In the genomic region with DNA sequence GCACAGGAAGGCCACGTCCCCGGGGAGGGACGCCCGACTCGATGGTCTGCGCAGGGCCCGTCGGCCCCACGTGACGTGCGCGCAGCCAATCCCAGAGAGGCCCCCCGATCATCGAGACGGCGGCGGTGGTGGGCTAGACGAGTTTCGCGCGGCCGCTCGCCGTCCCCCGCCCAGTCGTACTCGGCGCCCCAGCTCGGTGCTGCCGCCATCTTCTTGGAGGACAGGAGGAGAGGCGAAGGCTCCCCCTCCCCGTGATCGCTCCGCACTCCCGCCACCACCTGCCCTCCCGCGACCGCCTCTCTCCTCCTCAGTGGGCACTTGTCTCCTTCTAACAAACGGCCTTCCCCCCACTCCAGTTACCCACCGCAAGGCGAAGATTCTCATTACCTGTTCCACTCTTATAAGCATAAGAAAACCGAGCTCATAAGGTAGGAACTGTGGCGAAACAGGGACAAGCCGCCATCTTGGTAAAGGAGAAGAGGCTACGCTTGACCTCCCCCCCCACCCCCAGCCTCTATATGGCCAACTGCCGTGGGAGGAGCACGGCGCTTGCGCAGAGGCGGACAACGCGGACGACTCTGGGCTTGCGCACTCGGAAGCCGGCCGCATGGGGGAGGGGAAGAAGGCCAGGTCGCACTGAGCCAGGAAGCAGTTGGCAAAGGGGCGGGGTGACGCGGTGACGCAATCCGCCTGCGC, we compare ENCODE assay signal across 1 cellular context.
TF ChIP-seq lines count a peak whose summit lies in the region.

A gene with protein sequence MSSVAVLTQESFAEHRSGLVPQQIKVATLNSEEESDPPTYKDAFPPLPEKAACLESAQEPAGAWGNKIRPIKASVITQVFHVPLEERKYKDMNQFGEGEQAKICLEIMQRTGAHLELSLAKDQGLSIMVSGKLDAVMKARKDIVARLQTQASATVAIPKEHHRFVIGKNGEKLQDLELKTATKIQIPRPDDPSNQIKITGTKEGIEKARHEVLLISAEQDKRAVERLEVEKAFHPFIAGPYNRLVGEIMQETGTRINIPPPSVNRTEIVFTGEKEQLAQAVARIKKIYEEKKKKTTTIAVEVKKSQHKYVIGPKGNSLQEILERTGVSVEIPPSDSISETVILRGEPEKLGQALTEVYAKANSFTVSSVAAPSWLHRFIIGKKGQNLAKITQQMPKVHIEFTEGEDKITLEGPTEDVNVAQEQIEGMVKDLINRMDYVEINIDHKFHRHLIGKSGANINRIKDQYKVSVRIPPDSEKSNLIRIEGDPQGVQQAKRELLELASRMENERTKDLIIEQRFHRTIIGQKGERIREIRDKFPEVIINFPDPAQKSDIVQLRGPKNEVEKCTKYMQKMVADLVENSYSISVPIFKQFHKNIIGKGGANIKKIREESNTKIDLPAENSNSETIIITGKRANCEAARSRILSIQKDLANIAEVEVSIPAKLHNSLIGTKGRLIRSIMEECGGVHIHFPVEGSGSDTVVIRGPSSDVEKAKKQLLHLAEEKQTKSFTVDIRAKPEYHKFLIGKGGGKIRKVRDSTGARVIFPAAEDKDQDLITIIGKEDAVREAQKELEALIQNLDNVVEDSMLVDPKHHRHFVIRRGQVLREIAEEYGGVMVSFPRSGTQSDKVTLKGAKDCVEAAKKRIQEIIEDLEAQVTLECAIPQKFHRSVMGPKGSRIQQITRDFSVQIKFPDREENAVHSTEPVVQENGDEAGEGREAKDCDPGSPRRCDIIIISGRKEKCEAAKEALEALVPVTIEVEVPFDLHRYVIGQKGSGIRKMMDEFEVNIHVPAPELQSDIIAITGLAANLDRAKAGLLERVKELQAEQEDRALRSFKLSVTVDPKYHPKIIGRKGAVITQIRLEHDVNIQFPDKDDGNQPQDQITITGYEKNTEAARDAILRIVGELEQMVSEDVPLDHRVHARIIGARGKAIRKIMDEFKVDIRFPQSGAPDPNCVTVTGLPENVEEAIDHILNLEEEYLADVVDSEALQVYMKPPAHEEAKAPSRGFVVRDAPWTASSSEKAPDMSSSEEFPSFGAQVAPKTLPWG (N-terminal part only) (minus strand): TSS at position 490 of the 696 bp plus-strand sequence. CDS start 48,803 bp downstream, outside the sequence.

TF ChIP-seq in HepG2, 621 proteins besides CTCF, POLR2A, EP300 and RAD21 (continued from another document and continues in another):
- TF ChIP-seq, protein P1, sequence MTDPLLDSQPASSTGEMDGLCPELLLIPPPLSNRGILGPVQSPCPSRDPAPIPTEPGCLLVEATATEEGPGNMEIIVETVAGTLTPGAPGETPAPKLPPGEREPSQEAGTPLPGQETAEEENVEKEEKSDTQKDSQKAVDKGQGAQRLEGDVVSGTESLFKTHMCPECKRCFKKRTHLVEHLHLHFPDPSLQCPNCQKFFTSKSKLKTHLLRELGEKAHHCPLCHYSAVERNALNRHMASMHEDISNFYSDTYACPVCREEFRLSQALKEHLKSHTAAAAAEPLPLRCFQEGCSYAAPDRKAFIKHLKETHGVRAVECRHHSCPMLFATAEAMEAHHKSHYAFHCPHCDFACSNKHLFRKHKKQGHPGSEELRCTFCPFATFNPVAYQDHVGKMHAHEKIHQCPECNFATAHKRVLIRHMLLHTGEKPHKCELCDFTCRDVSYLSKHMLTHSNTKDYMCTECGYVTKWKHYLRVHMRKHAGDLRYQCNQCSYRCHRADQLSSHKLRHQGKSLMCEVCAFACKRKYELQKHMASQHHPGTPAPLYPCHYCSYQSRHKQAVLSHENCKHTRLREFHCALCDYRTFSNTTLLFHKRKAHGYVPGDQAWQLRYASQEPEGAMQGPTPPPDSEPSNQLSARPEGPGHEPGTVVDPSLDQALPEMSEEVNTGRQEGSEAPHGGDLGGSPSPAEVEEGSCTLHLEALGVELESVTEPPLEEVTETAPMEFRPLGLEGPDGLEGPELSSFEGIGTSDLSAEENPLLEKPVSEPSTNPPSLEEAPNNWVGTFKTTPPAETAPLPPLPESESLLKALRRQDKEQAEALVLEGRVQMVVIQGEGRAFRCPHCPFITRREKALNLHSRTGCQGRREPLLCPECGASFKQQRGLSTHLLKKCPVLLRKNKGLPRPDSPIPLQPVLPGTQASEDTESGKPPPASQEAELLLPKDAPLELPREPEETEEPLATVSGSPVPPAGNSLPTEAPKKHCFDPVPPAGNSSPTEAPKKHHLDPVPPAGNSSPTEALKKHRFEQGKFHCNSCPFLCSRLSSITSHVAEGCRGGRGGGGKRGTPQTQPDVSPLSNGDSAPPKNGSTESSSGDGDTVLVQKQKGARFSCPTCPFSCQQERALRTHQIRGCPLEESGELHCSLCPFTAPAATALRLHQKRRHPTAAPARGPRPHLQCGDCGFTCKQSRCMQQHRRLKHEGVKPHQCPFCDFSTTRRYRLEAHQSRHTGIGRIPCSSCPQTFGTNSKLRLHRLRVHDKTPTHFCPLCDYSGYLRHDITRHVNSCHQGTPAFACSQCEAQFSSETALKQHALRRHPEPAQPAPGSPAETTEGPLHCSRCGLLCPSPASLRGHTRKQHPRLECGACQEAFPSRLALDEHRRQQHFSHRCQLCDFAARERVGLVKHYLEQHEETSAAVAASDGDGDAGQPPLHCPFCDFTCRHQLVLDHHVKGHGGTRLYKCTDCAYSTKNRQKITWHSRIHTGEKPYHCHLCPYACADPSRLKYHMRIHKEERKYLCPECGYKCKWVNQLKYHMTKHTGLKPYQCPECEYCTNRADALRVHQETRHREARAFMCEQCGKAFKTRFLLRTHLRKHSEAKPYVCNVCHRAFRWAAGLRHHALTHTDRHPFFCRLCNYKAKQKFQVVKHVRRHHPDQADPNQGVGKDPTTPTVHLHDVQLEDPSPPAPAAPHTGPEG (CRISPR knock-in tag; IDR thresholded peaks at IDR 0.05) = peak; percentile 70; the same call in 1 of the 2 replicates
- no peak; the same call in 1 of the 2 replicates for TF ChIP-seq ZNF572 (CRISPR knock-in tag; IDR thresholded peaks at IDR 0.05)
- peak; percentile 91 for TF ChIP-seq PHF5A (CRISPR knock-in tag; IDR thresholded peaks at IDR 0.05; ENCODE audit: low read depth, unreplicated experiment)
- TF ChIP-seq ZNF180 (CRISPR knock-in tag; IDR thresholded peaks at IDR 0.05; ENCODE audit: borderline replicate concordance, low read depth) = no peak
- no peak for TF ChIP-seq ZNF484 (CRISPR knock-in tag; IDR thresholded peaks at IDR 0.05; ENCODE audit: borderline replicate concordance, low read depth)
- TF ChIP-seq CBX2 (IDR thresholded peaks at IDR 0.05; ENCODE audit: low read depth, low read length) = no peak
- TF ChIP-seq CBX2 (CRISPR knock-in tag; IDR thresholded peaks at IDR 0.05; ENCODE audit: low read depth) = no peak; the same call in 1 of the 2 replicates
- peak; percentile 99 for TF ChIP-seq ZNF569 (CRISPR knock-in tag; IDR thresholded peaks at IDR 0.05; ENCODE audit: borderline replicate concordance)
- TF ChIP-seq KDM3A (CRISPR knock-in tag; IDR thresholded peaks at IDR 0.05; ENCODE audit: low read depth) = peak; percentile 93
- TF ChIP-seq HCFC1 (IDR thresholded peaks at IDR 0.05; ENCODE audit: low read depth, low read length) = peak; percentile 79
- TF ChIP-seq FOXC1 (CRISPR knock-in tag; IDR thresholded peaks at IDR 0.05; ENCODE audit: borderline replicate concordance) = peak; percentile 67; the same call in 1 of the 2 replicates
- TF ChIP-seq KMT2A (CRISPR knock-in tag; IDR thresholded peaks at IDR 0.05) = peak; percentile 82
- TF ChIP-seq NCOR1 (IDR thresholded peaks at IDR 0.05; ENCODE audit: borderline replicate concordance, low read length) = peak; percentile 57; the same call in 1 of the 2 replicates
- TF ChIP-seq, protein P2, sequence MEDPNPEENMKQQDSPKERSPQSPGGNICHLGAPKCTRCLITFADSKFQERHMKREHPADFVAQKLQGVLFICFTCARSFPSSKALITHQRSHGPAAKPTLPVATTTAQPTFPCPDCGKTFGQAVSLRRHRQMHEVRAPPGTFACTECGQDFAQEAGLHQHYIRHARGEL (CRISPR knock-in tag; IDR thresholded peaks at IDR 0.05) = no peak
- peak; percentile 55 for TF ChIP-seq FOXO1 (CRISPR knock-in tag; IDR thresholded peaks at IDR 0.05)
- TF ChIP-seq, protein P3, sequence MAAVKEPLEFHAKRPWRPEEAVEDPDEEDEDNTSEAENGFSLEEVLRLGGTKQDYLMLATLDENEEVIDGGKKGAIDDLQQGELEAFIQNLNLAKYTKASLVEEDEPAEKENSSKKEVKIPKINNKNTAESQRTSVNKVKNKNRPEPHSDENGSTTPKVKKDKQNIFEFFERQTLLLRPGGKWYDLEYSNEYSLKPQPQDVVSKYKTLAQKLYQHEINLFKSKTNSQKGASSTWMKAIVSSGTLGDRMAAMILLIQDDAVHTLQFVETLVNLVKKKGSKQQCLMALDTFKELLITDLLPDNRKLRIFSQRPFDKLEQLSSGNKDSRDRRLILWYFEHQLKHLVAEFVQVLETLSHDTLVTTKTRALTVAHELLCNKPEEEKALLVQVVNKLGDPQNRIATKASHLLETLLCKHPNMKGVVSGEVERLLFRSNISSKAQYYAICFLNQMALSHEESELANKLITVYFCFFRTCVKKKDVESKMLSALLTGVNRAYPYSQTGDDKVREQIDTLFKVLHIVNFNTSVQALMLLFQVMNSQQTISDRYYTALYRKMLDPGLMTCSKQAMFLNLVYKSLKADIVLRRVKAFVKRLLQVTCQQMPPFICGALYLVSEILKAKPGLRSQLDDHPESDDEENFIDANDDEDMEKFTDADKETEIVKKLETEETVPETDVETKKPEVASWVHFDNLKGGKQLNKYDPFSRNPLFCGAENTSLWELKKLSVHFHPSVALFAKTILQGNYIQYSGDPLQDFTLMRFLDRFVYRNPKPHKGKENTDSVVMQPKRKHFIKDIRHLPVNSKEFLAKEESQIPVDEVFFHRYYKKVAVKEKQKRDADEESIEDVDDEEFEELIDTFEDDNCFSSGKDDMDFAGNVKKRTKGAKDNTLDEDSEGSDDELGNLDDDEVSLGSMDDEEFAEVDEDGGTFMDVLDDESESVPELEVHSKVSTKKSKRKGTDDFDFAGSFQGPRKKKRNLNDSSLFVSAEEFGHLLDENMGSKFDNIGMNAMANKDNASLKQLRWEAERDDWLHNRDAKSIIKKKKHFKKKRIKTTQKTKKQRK (IDR thresholded peaks at IDR 0.05; ENCODE audit: low read length) = no peak
- TF ChIP-seq, protein P4, sequence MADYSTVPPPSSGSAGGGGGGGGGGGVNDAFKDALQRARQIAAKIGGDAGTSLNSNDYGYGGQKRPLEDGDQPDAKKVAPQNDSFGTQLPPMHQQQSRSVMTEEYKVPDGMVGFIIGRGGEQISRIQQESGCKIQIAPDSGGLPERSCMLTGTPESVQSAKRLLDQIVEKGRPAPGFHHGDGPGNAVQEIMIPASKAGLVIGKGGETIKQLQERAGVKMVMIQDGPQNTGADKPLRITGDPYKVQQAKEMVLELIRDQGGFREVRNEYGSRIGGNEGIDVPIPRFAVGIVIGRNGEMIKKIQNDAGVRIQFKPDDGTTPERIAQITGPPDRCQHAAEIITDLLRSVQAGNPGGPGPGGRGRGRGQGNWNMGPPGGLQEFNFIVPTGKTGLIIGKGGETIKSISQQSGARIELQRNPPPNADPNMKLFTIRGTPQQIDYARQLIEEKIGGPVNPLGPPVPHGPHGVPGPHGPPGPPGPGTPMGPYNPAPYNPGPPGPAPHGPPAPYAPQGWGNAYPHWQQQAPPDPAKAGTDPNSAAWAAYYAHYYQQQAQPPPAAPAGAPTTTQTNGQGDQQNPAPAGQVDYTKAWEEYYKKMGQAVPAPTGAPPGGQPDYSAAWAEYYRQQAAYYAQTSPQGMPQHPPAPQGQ (CRISPR knock-in tag; IDR thresholded peaks at IDR 0.05; ENCODE audit: borderline replicate concordance) = no peak
- 0 out of 2 replicates have a peak, but pooled peaks have one; percentile 55 for TF ChIP-seq MIER2 (CRISPR knock-in tag; IDR thresholded peaks at IDR 0.05)
- peak; percentile 80 for TF ChIP-seq BORCS8-MEF2B (CRISPR knock-in tag; IDR thresholded peaks at IDR 0.05)
- no peak; the same call in 1 of the 2 replicates for TF ChIP-seq ZNF121 (CRISPR knock-in tag; IDR thresholded peaks at IDR 0.05)
- TF ChIP-seq KDM5A (IDR thresholded peaks at IDR 0.05; ENCODE audit: borderline replicate concordance, low read length) = peak; percentile 89
- TF ChIP-seq, protein P5, sequence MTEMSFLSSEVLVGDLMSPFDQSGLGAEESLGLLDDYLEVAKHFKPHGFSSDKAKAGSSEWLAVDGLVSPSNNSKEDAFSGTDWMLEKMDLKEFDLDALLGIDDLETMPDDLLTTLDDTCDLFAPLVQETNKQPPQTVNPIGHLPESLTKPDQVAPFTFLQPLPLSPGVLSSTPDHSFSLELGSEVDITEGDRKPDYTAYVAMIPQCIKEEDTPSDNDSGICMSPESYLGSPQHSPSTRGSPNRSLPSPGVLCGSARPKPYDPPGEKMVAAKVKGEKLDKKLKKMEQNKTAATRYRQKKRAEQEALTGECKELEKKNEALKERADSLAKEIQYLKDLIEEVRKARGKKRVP (CRISPR knock-in tag; IDR thresholded peaks at IDR 0.05) = peak in 1 of 2 experiments; percentile 78; a peak in 2 of 4 replicates
- peak; percentile 80; the same call in 1 of the 2 replicates for TF ChIP-seq ZNF225 (CRISPR knock-in tag; IDR thresholded peaks at IDR 0.05)
- 0 out of 2 replicates have a peak, but pooled peaks have one; percentile 5 for TF ChIP-seq RFX5 (IDR thresholded peaks at IDR 0.05; ENCODE audit: low read depth, low read length)
- peak; percentile 100 for TF ChIP-seq RBFOX2 (IDR thresholded peaks at IDR 0.05; ENCODE audit: low read depth, low read length)
- TF ChIP-seq, protein P6, sequence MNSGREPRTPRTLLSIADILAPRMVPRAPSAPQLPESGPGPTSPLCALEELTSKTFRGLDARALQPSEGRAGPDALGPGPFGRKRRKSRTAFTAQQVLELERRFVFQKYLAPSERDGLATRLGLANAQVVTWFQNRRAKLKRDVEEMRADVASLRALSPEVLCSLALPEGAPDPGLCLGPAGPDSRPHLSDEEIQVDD (CRISPR knock-in tag; IDR thresholded peaks at IDR 0.05; ENCODE audit: borderline replicate concordance) = 0 out of 2 replicates have a peak, but pooled peaks have one; percentile 66
- TF ChIP-seq KDM2A (CRISPR knock-in tag; IDR thresholded peaks at IDR 0.05; ENCODE audit: borderline replicate concordance, low read depth) = peak; percentile 93
- TF ChIP-seq SKI (IDR thresholded peaks at IDR 0.05; ENCODE audit: partially characterized antibody) = peak; percentile 89
- TF ChIP-seq, protein P7, sequence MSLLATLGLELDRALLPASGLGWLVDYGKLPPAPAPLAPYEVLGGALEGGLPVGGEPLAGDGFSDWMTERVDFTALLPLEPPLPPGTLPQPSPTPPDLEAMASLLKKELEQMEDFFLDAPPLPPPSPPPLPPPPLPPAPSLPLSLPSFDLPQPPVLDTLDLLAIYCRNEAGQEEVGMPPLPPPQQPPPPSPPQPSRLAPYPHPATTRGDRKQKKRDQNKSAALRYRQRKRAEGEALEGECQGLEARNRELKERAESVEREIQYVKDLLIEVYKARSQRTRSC (CRISPR knock-in tag; IDR thresholded peaks at IDR 0.05; ENCODE audit: low read depth) = peak; percentile 74; the same call in 1 of the 2 replicates
- no peak for TF ChIP-seq NFE2L1 (CRISPR knock-in tag; IDR thresholded peaks at IDR 0.05; ENCODE audit: borderline replicate concordance)
- no peak for TF ChIP-seq ATAD3A (CRISPR knock-in tag; IDR thresholded peaks at IDR 0.05)
- TF ChIP-seq NR2C2 (CRISPR knock-in tag; IDR thresholded peaks at IDR 0.05; ENCODE audit: borderline replicate concordance) = peak; percentile 94
- peak; percentile 79 for TF ChIP-seq POLR2AphosphoS2 (IDR thresholded peaks at IDR 0.05; ENCODE audit: low read depth, low read length)
- TF ChIP-seq, protein P8, sequence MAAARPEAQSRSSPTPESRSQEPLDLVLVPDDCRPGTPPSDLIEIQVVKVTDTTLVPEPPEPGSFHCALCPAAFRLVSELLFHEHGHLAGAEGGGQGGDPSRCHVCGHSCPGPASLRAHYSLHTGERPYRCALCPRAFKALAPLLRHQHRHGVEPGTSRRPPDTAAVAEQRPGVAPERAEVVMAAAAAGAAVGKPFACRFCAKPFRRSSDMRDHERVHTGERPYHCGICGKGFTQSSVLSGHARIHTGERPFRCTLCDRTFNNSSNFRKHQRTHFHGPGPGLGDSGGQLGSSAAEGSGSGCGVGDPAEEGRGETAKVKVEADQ (CRISPR knock-in tag; IDR thresholded peaks at IDR 0.05; ENCODE audit: borderline replicate concordance) = peak; percentile 53; the same call in 1 of the 2 replicates
- peak; percentile 18; the same call in 1 of the 2 replicates for TF ChIP-seq ZSCAN22 (CRISPR knock-in tag; IDR thresholded peaks at IDR 0.05)
- TF ChIP-seq NFIC (IDR thresholded peaks at IDR 0.05; ENCODE audit: low read length) = no peak
- no peak for TF ChIP-seq FLYWCH1 (CRISPR knock-in tag; IDR thresholded peaks at IDR 0.05)
